Comparison of ENCODE assay signal across 8 cellular contexts in the genomic region with DNA sequence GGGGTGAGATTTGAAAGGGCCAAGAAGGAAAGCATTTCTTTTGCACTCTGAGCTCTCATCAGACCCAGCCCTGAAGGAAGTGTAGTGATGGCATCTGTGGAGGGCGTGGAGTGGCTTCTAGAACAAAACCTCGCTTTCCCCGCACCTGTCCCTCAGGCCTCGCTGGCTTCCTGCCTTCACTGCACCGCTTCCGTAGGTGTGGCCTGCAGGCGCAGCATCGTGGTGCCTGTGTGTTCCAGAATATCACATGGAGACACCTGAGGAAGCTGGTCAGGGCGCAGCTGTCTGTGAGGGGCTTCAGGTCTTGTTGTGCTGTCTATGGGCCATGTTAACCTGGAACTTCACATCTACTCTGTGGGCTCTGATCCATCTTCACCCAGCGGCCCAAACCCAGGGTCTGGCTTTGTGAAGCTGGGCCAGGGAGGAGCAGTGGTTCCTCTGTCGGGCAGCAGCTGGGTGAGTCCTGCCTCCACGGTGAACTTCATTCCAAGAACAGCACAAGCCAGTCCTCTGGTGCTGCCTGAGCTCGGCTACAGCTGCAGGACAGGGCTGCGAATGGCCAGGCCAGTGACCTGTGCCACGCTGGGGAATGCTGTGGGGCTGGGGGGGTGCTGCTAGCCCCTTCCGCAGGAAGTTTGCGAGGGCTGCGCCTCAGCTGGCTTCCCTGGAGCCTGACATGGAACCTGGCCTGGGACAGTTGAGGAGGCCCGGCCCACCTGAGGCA. TPM values are rescaled to one million over a fixed set of nuclear protein-coding genes. Genes with fewer than 3 reads are reported as not detected.
DNase-seq lines count a peak whose midpoint lies in the region; ATAC-seq, FAIRE-seq and TF ChIP-seq lines count a peak whose summit lies in the region.

No MANE protein-coding gene starts in this region.

- peak overlapping the region in 4 of 6 donors; percentile 27 to 56 (median 45) for H3K27ac Mint-ChIP-seq in naive B cell

- no peak for FAIRE-seq in H54 (lab: Jason Lieb, UNC)

- TF ChIP-seq CTCF in AG10803 (conservative IDR thresholded peaks at IDR 0.05; ENCODE audit: low read length) (no peak), breast epithelium (IDR thresholded peaks at IDR 0.05) (no peak)

- no peaks in the 10 kb centered on the region for H3K9me3 Mint-ChIP-seq in naive B cell

- H3K4me3 ChIP-seq in AG10803 (ENCODE audit: low read length): no peak overlapping the region
- no peak overlapping the region for H3K4me3 ChIP-seq in breast epithelium
- no peak overlapping the region for H3K4me3 ChIP-seq in aorta (ENCODE audit: low read length in 2 of 2)

- no peaks in the 10 kb centered on the region for H3K36me3 Mint-ChIP-seq in naive B cell

- intact Hi-C loops in breast epithelium (cut with DNase I; ENCODE audit: low total_unique reads) (no loop called here), aorta (cut with DNase I) (loop anchor here (2.0 to 5.0 kb wide), 3 partner anchors 38 to 74 kb away; a partner anchor contains a TSS)

- H3K27me3 ChIP-seq in breast epithelium: no peaks in the 10 kb centered on the region
- no peaks in the 10 kb centered on the region for H3K27me3 ChIP-seq in aorta (ENCODE audit: control insufficient read depth in 1 of 2, insufficient read depth in 2 of 2, low read length in 1 of 2)

- H3K9me3 ChIP-seq in breast epithelium (no peaks in the 10 kb centered on the region), aorta (ENCODE audit: control insufficient read depth, low read length) (no peaks in the 10 kb centered on the region)

- ATAC-seq in naive B cell (ENCODE audit: low read depth in 2 of 2): peak; percentile 70 to 83
- peak; percentile 1 for ATAC-seq in aorta (ENCODE audit: low FRiP score)
- ATAC-seq in GM21526 (IDR thresholded peaks at IDR 0.05; ENCODE audit: low FRiP score, unreplicated experiment): no peak
- ATAC-seq in HG02973 (IDR thresholded peaks at IDR 0.05; ENCODE audit: unreplicated experiment): no peak

- H3K4me3 Mint-ChIP-seq in naive B cell: peak overlapping the region in 3 of 8 donors; percentile 10 to 47 (median 20)

- TF ChIP-seq POLR2A in breast epithelium (IDR thresholded peaks at IDR 0.05): no peak
- TF ChIP-seq POLR2A in H54 (IDR thresholded peaks at IDR 0.05; ENCODE audit: low read depth, low read length): no peak

- H3K4me1 Mint-ChIP-seq in naive B cell: peaks cover 14 to 17% (median 14%) of the 10 kb centered on the region in 3 donors

- H3K27me3 Mint-ChIP-seq in naive B cell: no peaks in the 10 kb centered on the region

- H3K4me1 ChIP-seq in breast epithelium: peaks cover 4 to 5% of the 10 kb centered on the region in 2 donors
- H3K4me1 ChIP-seq in aorta (ENCODE audit: control insufficient read depth in 1 of 2, insufficient read depth in 2 of 2, low read length in 2 of 2): no peaks in the 10 kb centered on the region

- DNase-seq in AG10803 (ENCODE audit: low read depth): peak; percentile 18
- peak; percentile 49 for DNase-seq in T-helper 9 cell
- DNase-seq in breast epithelium (ENCODE audit: low spot score in 2 of 2): peak; percentile 61 to 68
- DNase-seq in naive B cell: peak; percentile 28
- peak; percentile 68 to 77 for DNase-seq in aorta
- DNase-seq in H54 (ENCODE audit: insufficient read length, low spot score): no peak

- 33 to 34% methylated on average over 19 of the region's 19 CpGs for WGBS in aorta, 2 donors

- peak overlapping the region; percentile 67 to 86 for H3K27ac ChIP-seq in breast epithelium
- H3K27ac ChIP-seq in aorta (ENCODE audit: low read depth in 1 of 2, low read length in 2 of 2): peak overlapping the region in 1 of 2 donors; percentile 14

- H3K36me3 ChIP-seq in breast epithelium (no peaks in the 10 kb centered on the region), aorta (ENCODE audit: control insufficient read depth in 1 of 2, insufficient read depth in 2 of 2, low read length in 1 of 2) (peaks cover 0 to 2% of the 10 kb centered on the region in 2 donors)

RNA-seq across cellular contexts. Expression of a gene that starts 40.9 kb away (rescaled TPM):
- total RNA-seq in breast epithelium (100 to 1,000 TPM; 180 to 384 (median 272) TPM), aorta (1,000 to 10,000 TPM; 1,041 to 1,932 TPM)
- polyA plus RNA-seq in naive B cell (ENCODE audit: low read depth in 6 of 6) (10 to 100 TPM; 33.8 to 58.8 (median 39.3) TPM), aorta (1,000 to 10,000 TPM; 2,289 to 5,298 TPM)

Comparison
In these comparisons a context has a peak if more than half of its experiments do, and no peak if none do; other contexts are left out.
1. ATAC-seq: peak in naive B cell (2 of 2) and aorta (single experiment); none in GM21526 (single experiment) and HG02973 (single experiment).